ENCODE assay signal across 2 cellular contexts in genomic region chr15:96126859-96127258, GRCh38.
TF ChIP-seq lines count a peak whose summit lies in the region.

No MANE protein-coding gene starts in this region.

TF ChIP-seq in H1, 55 proteins besides CTCF, POLR2A, EP300 and RAD21:
- TF ChIP-seq HDAC2 (IDR thresholded peaks at IDR 0.05; ENCODE audit: borderline replicate concordance in 1 of 2, low read depth in 2 of 2, low read length in 2 of 2) (no peak), PHF8 (conservative IDR thresholded peaks at IDR 0.05; ENCODE audit: low read depth, low read length) (no peak), TAF1 (IDR thresholded peaks at IDR 0.05; ENCODE audit: low read depth, low read length) (no peak), SP1 (IDR thresholded peaks at IDR 0.05; ENCODE audit: low read depth, low read length) (no peak), TEAD4 (IDR thresholded peaks at IDR 0.05; ENCODE audit: low read depth, low read length) (no peak), RFX5 (IDR thresholded peaks at IDR 0.05; ENCODE audit: borderline replicate concordance, low read depth, low read length) (no peak), SRF (IDR thresholded peaks at IDR 0.05; ENCODE audit: low read depth, low read length) (no peak), RXRA (IDR thresholded peaks at IDR 0.05; ENCODE audit: insufficient read depth, low read depth, low read length) (no peak), POLR2AphosphoS5 (IDR thresholded peaks at IDR 0.05; ENCODE audit: low read depth, low read length) (no peak), ATF3 (IDR thresholded peaks at IDR 0.05; ENCODE audit: insufficient read depth, low read depth, low read length) (no peak), SIRT6 (IDR thresholded peaks at IDR 0.05; ENCODE audit: low read length) (no peak), KDM4A (IDR thresholded peaks at IDR 0.05; ENCODE audit: low read depth, low read length, severe bottlenecking) (no peak), NANOG (IDR thresholded peaks at IDR 0.05; ENCODE audit: insufficient read depth, low read depth, low read length, poor library complexity, severe bottlenecking) (no peak)

TF ChIP-seq in SK-N-SH treated with all-trans-retinoic acid at 6 μM for 48 hours, 23 proteins besides CTCF, POLR2A, EP300 and RAD21:
- no peak for TF ChIP-seq ARNTL (CRISPR knock-in tag; IDR thresholded peaks at IDR 0.05; ENCODE audit: borderline replicate concordance, low read depth)
- no peak for TF ChIP-seq TCF4 (CRISPR knock-in tag; IDR thresholded peaks at IDR 0.05; ENCODE audit: borderline replicate concordance)
- TF ChIP-seq PPARA (CRISPR knock-in tag; IDR thresholded peaks at IDR 0.05; ENCODE audit: borderline replicate concordance), result no peak
- TF ChIP-seq POU6F1 (CRISPR knock-in tag; IDR thresholded peaks at IDR 0.05; ENCODE audit: borderline replicate concordance, low read depth), result no peak
- TF ChIP-seq SNAI2 (CRISPR knock-in tag; IDR thresholded peaks at IDR 0.05), result no peak
